ENCODE assay signal across 24 cellular contexts in the genomic region with DNA sequence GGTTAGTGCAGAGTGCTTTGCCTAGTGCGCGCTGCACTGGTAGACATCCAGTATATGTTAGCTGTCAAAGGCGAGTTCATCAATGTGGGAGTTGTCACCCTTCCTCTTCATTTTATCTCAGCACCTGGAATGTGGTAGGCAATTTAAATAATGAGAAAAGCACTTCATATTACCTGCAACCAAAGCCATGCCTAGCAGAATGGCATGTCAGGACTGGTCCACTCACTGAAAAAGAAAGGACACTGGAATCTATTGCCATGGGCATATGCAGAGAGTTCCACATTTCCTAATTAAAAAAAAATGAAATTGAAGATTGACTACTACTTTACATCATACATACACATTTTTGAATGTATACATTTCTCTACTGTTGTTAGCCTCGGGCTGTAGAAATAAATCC.
"Had no signal": no experiment of that assay in that cellular context is flagged by ENCODE, and none has a peak within 500 bp of the region (broad histone marks: within the 10 kb centered on the region; RNA-seq: fewer than 3 reads in every experiment).

No MANE protein-coding gene starts in this region.

- H3K27ac ChIP-seq: ascending aorta, breast epithelium, epithelial cell of prostate, esophagus squamous epithelium had no signal

- H3K27me3 ChIP-seq: ascending aorta, esophagus squamous epithelium had no signal

- H3K36me3 ChIP-seq: ascending aorta, breast epithelium, esophagus squamous epithelium had no signal

- H3K4me1 ChIP-seq: ascending aorta, breast epithelium, esophagus squamous epithelium had no signal

- H3K4me3 ChIP-seq: ascending aorta, breast epithelium, esophagus squamous epithelium had no signal

- DNase-seq: activated CD4-positive, alpha-beta memory T cell treated with anti-CD3 and anti-CD28 coated beads for 36 hours; activated CD4-positive, alpha-beta T cell treated with anti-CD3 and anti-CD28 coated beads for 36 hours; activated CD4-positive, alpha-beta T cell treated with anti-CD3 and anti-CD28 coated beads, Interleukin-2, amount 10 ng/mL, durations not matched to agents 24 days and 14 days; activated CD4-positive, CD25-positive, alpha-beta regulatory T cell; activated CD4-positive, CD25-positive, alpha-beta regulatory T cell treated with anti-CD3 and anti-CD28 coated beads, Interleukin-2, amount 50 U/mL, for 72 hours; activated CD8-positive, alpha-beta memory T cell treated with anti-CD3 and anti-CD28 coated beads, Interleukin-2, amount 50 U/mL, for 48 hours; activated gamma-delta T cell; activated naive CD4-positive, alpha-beta T cell; activated naive CD4-positive, alpha-beta T cell treated with anti-CD3 and anti-CD28 coated beads, Interleukin-2, amount 10 ng/mL, durations not matched to agents 7 days and 5 days; activated naive CD8-positive, alpha-beta T cell treated with anti-CD3 and anti-CD28 coated beads, Interleukin-2, amount 10 ng/mL, durations not matched to agents 7 days and 5 days; activated T-cell treated with anti-CD3 and anti-CD28 coated beads for 4 hours; activated T-cell treated with anti-CD3 and anti-CD28 coated beads, Interleukin-2, amount 50 U/mL, for 24 hours; activated T-cell treated with anti-CD3 and anti-CD28 coated beads, Interleukin-2, amount 50 U/mL, for 72 hours; caudate nucleus; cortex of kidney; dermis blood vessel endothelial cell; effector CD4-positive, alpha-beta T cell; effector memory CD8-positive, alpha-beta T cell; esophagus squamous epithelium; head of caudate nucleus; T-helper 2 cell had no signal

- H3K9me3 ChIP-seq: ascending aorta, breast epithelium, esophagus squamous epithelium had no signal
